Comparison of ENCODE assay signal across 19 cellular contexts in genomic region chrX:154784149-154784985, GRCh38. TPM values are rescaled to one million over a fixed set of nuclear protein-coding genes. Genes with fewer than 3 reads are reported as not detected.
A peak's percentile ranks its signal among the peaks of the same experiment; 100 is the strongest.
DNase-seq lines count a peak whose midpoint lies in the region; ATAC-seq lines count a peak whose summit lies in the region.
"Had no signal": no experiment of that assay in that cellular context is flagged by ENCODE, and none has a peak within 500 bp of the region (broad histone marks: within the 10 kb centered on the region; RNA-seq: fewer than 3 reads in every experiment).

No MANE protein-coding gene starts in this region.

- H3K9me2 ChIP-seq in Karpas-422 (replicated peaks; ENCODE audit: insufficient read depth, low read length): no peaks in the 10 kb centered on the region

- CTCF ChIA-PET in activated CD4-positive, alpha-beta T cell treated with anti-CD3 and anti-CD28 coated beads for 36 hours (lab: Charles Lee): interaction anchor here (1.5 kb wide), 1 partner anchor 11 kb away, joined by 3 read pairs; no protein-coding TSS in a partner anchor
- CTCF ChIA-PET in activated CD8-positive, alpha-beta T cell treated with anti-CD3 and anti-CD28 coated beads, Interleukin-2, amount 10 ng/mL, durations not matched to agents 7 days and 5 days (lab: Charles Lee): no interaction called here
- CTCF ChIA-PET in naive thymus-derived CD4-positive, alpha-beta T cell (lab: Charles Lee): no interaction called here
- CTCF ChIA-PET in activated CD4-positive, alpha-beta memory T cell treated with anti-CD3 and anti-CD28 coated beads, Interleukin-2, amount 10 ng/mL, durations not matched to agents 7 days and 5 days (lab: Charles Lee): no interaction called here

- peaks cover 17% of the 10 kb centered on the region for H3K4me1 Mint-ChIP-seq in activated CD4-positive, alpha-beta T cell treated with anti-CD3 and anti-CD28 coated beads for 36 hours
- H3K4me1 Mint-ChIP-seq in activated CD8-positive, alpha-beta T cell treated with anti-CD3 and anti-CD28 coated beads, Interleukin-2, amount 10 ng/mL, durations not matched to agents 7 days and 5 days (ENCODE audit: low read depth): peaks cover 28% of the 10 kb centered on the region
- peaks cover 11 to 30% (median 17%) of the 10 kb centered on the region in 7 donors for H3K4me1 Mint-ChIP-seq in naive thymus-derived CD4-positive, alpha-beta T cell
- peaks cover 32% of the 10 kb centered on the region for H3K4me1 Mint-ChIP-seq in activated CD4-positive, alpha-beta memory T cell treated with anti-CD3 and anti-CD28 coated beads, Interleukin-2, amount 10 ng/mL, durations not matched to agents 7 days and 5 days

- peaks cover 2% of the 10 kb centered on the region for H3K36me3 Mint-ChIP-seq in activated CD4-positive, alpha-beta T cell treated with anti-CD3 and anti-CD28 coated beads for 36 hours (ENCODE audit: low read depth)
- H3K36me3 Mint-ChIP-seq in activated CD8-positive, alpha-beta T cell treated with anti-CD3 and anti-CD28 coated beads, Interleukin-2, amount 10 ng/mL, durations not matched to agents 7 days and 5 days (ENCODE audit: low read depth): peaks cover 54% of the 10 kb centered on the region
- H3K36me3 Mint-ChIP-seq in naive thymus-derived CD4-positive, alpha-beta T cell: peaks cover 0 to 39% (median 7%) of the 10 kb centered on the region in 5 donors
- peaks cover 27% of the 10 kb centered on the region for H3K36me3 Mint-ChIP-seq in activated CD4-positive, alpha-beta memory T cell treated with anti-CD3 and anti-CD28 coated beads, Interleukin-2, amount 10 ng/mL, durations not matched to agents 7 days and 5 days (ENCODE audit: low read depth)

- H3K4me2 ChIP-seq in Karpas-422 (ENCODE audit: low read depth, low read length, poor library complexity, severe bottlenecking): peak overlapping the region; percentile 27

- no peaks in the 10 kb centered on the region for H3K9me3 Mint-ChIP-seq in activated CD4-positive, alpha-beta T cell treated with anti-CD3 and anti-CD28 coated beads for 36 hours (ENCODE audit: low read depth)
- no peaks in the 10 kb centered on the region for H3K9me3 Mint-ChIP-seq in activated CD8-positive, alpha-beta T cell treated with anti-CD3 and anti-CD28 coated beads, Interleukin-2, amount 10 ng/mL, durations not matched to agents 7 days and 5 days (ENCODE audit: insufficient read depth)
- peaks cover 0 to 2% (median 0%) of the 10 kb centered on the region in 11 donors for H3K9me3 Mint-ChIP-seq in naive thymus-derived CD4-positive, alpha-beta T cell
- H3K9me3 Mint-ChIP-seq in activated CD4-positive, alpha-beta memory T cell treated with anti-CD3 and anti-CD28 coated beads, Interleukin-2, amount 10 ng/mL, durations not matched to agents 7 days and 5 days: no peaks in the 10 kb centered on the region
- H3K9me3 Mint-ChIP-seq: effector memory CD8-positive, alpha-beta T cell had no signal

- H3K27me3 Mint-ChIP-seq in activated CD4-positive, alpha-beta T cell treated with anti-CD3 and anti-CD28 coated beads for 36 hours: no peaks in the 10 kb centered on the region
- H3K27me3 Mint-ChIP-seq in activated CD8-positive, alpha-beta T cell treated with anti-CD3 and anti-CD28 coated beads, Interleukin-2, amount 10 ng/mL, durations not matched to agents 7 days and 5 days (ENCODE audit: low read depth): no peaks in the 10 kb centered on the region
- H3K27me3 Mint-ChIP-seq in naive thymus-derived CD4-positive, alpha-beta T cell: no peaks in the 10 kb centered on the region
- no peaks in the 10 kb centered on the region for H3K27me3 Mint-ChIP-seq in activated CD4-positive, alpha-beta memory T cell treated with anti-CD3 and anti-CD28 coated beads, Interleukin-2, amount 10 ng/mL, durations not matched to agents 7 days and 5 days
- H3K27me3 Mint-ChIP-seq: effector memory CD8-positive, alpha-beta T cell had no signal

- H3K4me3 ChIP-seq in Karpas-422 (ENCODE audit: low read length): no peak overlapping the region
- peak overlapping the region; percentile 41 for H3K4me3 ChIP-seq in naive thymus-derived CD4-positive, alpha-beta T cell (ENCODE audit: low read length)
- H3K4me3 ChIP-seq: left lung, Peyer's patch, thoracic aorta had no signal

- no peaks in the 10 kb centered on the region for H4K20me1 ChIP-seq in Karpas-422 (ENCODE audit: insufficient read depth, low read depth, low read length)

- H3K79me2 ChIP-seq in Karpas-422 (ENCODE audit: low read length): no peaks in the 10 kb centered on the region

- POLR2A ChIA-PET in activated CD4-positive, alpha-beta T cell treated with anti-CD3 and anti-CD28 coated beads for 36 hours (lab: Charles Lee): interaction anchor here (0.6 to 0.8 kb wide), 2 partner anchors 15 to 88 kb away, joined by 3 to 5 read pairs; no protein-coding TSS in a partner anchor
- POLR2A ChIA-PET in activated CD8-positive, alpha-beta T cell treated with anti-CD3 and anti-CD28 coated beads, Interleukin-2, amount 10 ng/mL, durations not matched to agents 7 days and 5 days (lab: Charles Lee): no interaction called here
- POLR2A ChIA-PET in naive thymus-derived CD4-positive, alpha-beta T cell (lab: Charles Lee): interaction anchor here (0.7 to 2.7 kb wide), 4 partner anchors 9 to 231 kb away, joined by 3 to 9 read pairs (median 3); no protein-coding TSS in a partner anchor
- POLR2A ChIA-PET in activated CD4-positive, alpha-beta memory T cell treated with anti-CD3 and anti-CD28 coated beads, Interleukin-2, amount 10 ng/mL, durations not matched to agents 7 days and 5 days (lab: Charles Lee): no interaction called here

- intact Hi-C loops in activated CD4-positive, alpha-beta T cell treated with anti-CD3 and anti-CD28 coated beads for 36 hours (cut with DNase I, micrococcal nuclease): loop anchor here in 1 of 2 experiments (5.0 kb wide), 1 partner anchor 43 kb away; no protein-coding TSS in a partner anchor
- intact Hi-C loops in naive thymus-derived CD4-positive, alpha-beta T cell (cut with micrococcal nuclease): no loop called here

- H3K9me3 ChIP-seq in Karpas-422 (ENCODE audit: low read length): no peaks in the 10 kb centered on the region
- no peaks in the 10 kb centered on the region for H3K9me3 ChIP-seq in naive thymus-derived CD4-positive, alpha-beta T cell (ENCODE audit: control insufficient read depth in 2 of 3, low read length in 3 of 3)
- H3K9me3 ChIP-seq: left lung, Peyer's patch, thoracic aorta had no signal

- H3K27ac Mint-ChIP-seq in activated CD4-positive, alpha-beta T cell treated with anti-CD3 and anti-CD28 coated beads for 36 hours: peak overlapping the region; percentile 59
- H3K27ac Mint-ChIP-seq in activated CD8-positive, alpha-beta T cell treated with anti-CD3 and anti-CD28 coated beads, Interleukin-2, amount 10 ng/mL, durations not matched to agents 7 days and 5 days: peak overlapping the region; percentile 70
- peak overlapping the region; percentile 53 to 91 (median 86) for H3K27ac Mint-ChIP-seq in naive thymus-derived CD4-positive, alpha-beta T cell
- H3K27ac Mint-ChIP-seq in activated CD4-positive, alpha-beta memory T cell treated with anti-CD3 and anti-CD28 coated beads, Interleukin-2, amount 10 ng/mL, durations not matched to agents 7 days and 5 days: no peak overlapping the region
- H3K27ac Mint-ChIP-seq: nephron had no signal

- H2AFZ ChIP-seq in Karpas-422 (ENCODE audit: low read length): no peak overlapping the region

- no peak overlapping the region for H3K9ac ChIP-seq in Karpas-422 (ENCODE audit: low read length)

- no peak for DNase-seq in activated CD4-positive, alpha-beta T cell treated with anti-CD3 and anti-CD28 coated beads for 36 hours
- DNase-seq in activated CD4-positive, alpha-beta T cell treated with anti-CD3 and anti-CD28 coated beads for 4 hours: no peak
- no peak for DNase-seq in Karpas-422
- DNase-seq in activated CD8-positive, alpha-beta T cell treated with anti-CD3 and anti-CD28 coated beads, Interleukin-2, amount 10 ng/mL, durations not matched to agents 7 days and 5 days: no peak
- DNase-seq in naive thymus-derived CD4-positive, alpha-beta T cell: no peak
- DNase-seq in COR-L47 (lab: John Stamatoyannopoulos, UW): no peak
- no peak for DNase-seq in activated CD4-positive, alpha-beta memory T cell treated with anti-CD3 and anti-CD28 coated beads, Interleukin-2, amount 10 ng/mL, durations not matched to agents 7 days and 5 days
- no peak for DNase-seq in RKO (ENCODE audit: low spot score)
- DNase-seq: ACHN; activated CD4-positive, alpha-beta T cell treated with anti-CD3 and anti-CD28 coated beads, Interleukin-2, amount 50 U/mL, for 1 hour; activated gamma-delta T cell; effector memory CD8-positive, alpha-beta T cell; left lung; NCI-H2029 treated with DMSO at 0.1 percent for 48 hours; NCI-H510A treated with DMSO at 0.1 percent for 48 hours; Peyer's patch had no signal

- H3K27ac ChIP-seq in Karpas-422 (ENCODE audit: low read length): no peak overlapping the region
- peak overlapping the region; percentile 46 for H3K27ac ChIP-seq in naive thymus-derived CD4-positive, alpha-beta T cell (ENCODE audit: low read depth, low read length)
- H3K27ac ChIP-seq: Peyer's patch, thoracic aorta had no signal

- no peaks in the 10 kb centered on the region for H3K27me3 ChIP-seq in Karpas-422 (ENCODE audit: low read length)
- no peaks in the 10 kb centered on the region for H3K27me3 ChIP-seq in naive thymus-derived CD4-positive, alpha-beta T cell (ENCODE audit: control insufficient read depth in 2 of 2, insufficient read depth in 2 of 2, low read length in 2 of 2)
- H3K27me3 ChIP-seq: left lung, Peyer's patch had no signal

- peak overlapping the region; percentile 34 for H3K4me3 Mint-ChIP-seq in activated CD4-positive, alpha-beta T cell treated with anti-CD3 and anti-CD28 coated beads for 36 hours
- H3K4me3 Mint-ChIP-seq in activated CD8-positive, alpha-beta T cell treated with anti-CD3 and anti-CD28 coated beads, Interleukin-2, amount 10 ng/mL, durations not matched to agents 7 days and 5 days: peak overlapping the region; percentile 38
- H3K4me3 Mint-ChIP-seq in naive thymus-derived CD4-positive, alpha-beta T cell: peak overlapping the region; percentile 75 to 93 (median 84)
- H3K4me3 Mint-ChIP-seq in activated CD4-positive, alpha-beta memory T cell treated with anti-CD3 and anti-CD28 coated beads, Interleukin-2, amount 10 ng/mL, durations not matched to agents 7 days and 5 days: no peak overlapping the region
- H3K4me3 Mint-ChIP-seq: nephron had no signal

- ATAC-seq in activated CD4-positive, alpha-beta T cell treated with anti-CD3 and anti-CD28 coated beads for 36 hours: no peak
- no peak for ATAC-seq in activated CD8-positive, alpha-beta T cell treated with anti-CD3 and anti-CD28 coated beads, Interleukin-2, amount 10 ng/mL, durations not matched to agents 7 days and 5 days
- ATAC-seq in naive thymus-derived CD4-positive, alpha-beta T cell: peak; percentile 32
- ATAC-seq: effector memory CD8-positive, alpha-beta T cell; left lung had no signal

- peaks cover 6% of the 10 kb centered on the region; the same call in 1 of the 2 replicates for H3K4me1 ChIP-seq in Karpas-422 (ENCODE audit: low read length)
- H3K4me1 ChIP-seq in naive thymus-derived CD4-positive, alpha-beta T cell (ENCODE audit: control insufficient read depth in 2 of 2, insufficient read depth in 2 of 2, low read length in 2 of 2): no peaks in the 10 kb centered on the region
- H3K4me1 ChIP-seq: Peyer's patch had no signal

- no peaks in the 10 kb centered on the region for H3K36me3 ChIP-seq in Karpas-422 (ENCODE audit: insufficient read depth, low read length)
- no peaks in the 10 kb centered on the region for H3K36me3 ChIP-seq in naive thymus-derived CD4-positive, alpha-beta T cell (ENCODE audit: control insufficient read depth in 2 of 3, insufficient read depth in 3 of 3, low read length in 3 of 3)
- H3K36me3 ChIP-seq: thoracic aorta had no signal

RNA-seq across cellular contexts. Expression of gene MPP1, which starts 20.9 kb away (rescaled TPM):
- 10 to 100 TPM; 24.1 to 27.6 TPM for total RNA-seq in activated CD4-positive, alpha-beta T cell treated with anti-CD3 and anti-CD28 coated beads for 36 hours
- 5.7 and 10.7 TPM in 2 replicates for total RNA-seq in Karpas-422 (2014; rRNA removed; shearing (Covaris generic); ENCODE audit: low replicate concordance)
- 10 to 100 TPM; 69.4 to 72.6 TPM for total RNA-seq in activated CD8-positive, alpha-beta T cell treated with anti-CD3 and anti-CD28 coated beads, Interleukin-2, amount 10 ng/mL, durations not matched to agents 7 days and 5 days
- total RNA-seq in naive thymus-derived CD4-positive, alpha-beta T cell: 10 to 100 TPM; 23.2 to 76.7 (median 31.9) TPM
- 10 to 100 TPM; 34.8 to 39.8 TPM for polyA plus RNA-seq in naive thymus-derived CD4-positive, alpha-beta T cell
- total RNA-seq in activated CD4-positive, alpha-beta memory T cell treated with anti-CD3 and anti-CD28 coated beads, Interleukin-2, amount 10 ng/mL, durations not matched to agents 7 days and 5 days: 10 to 100 TPM; 26.5 to 29.8 TPM

RNA-seq across cellular contexts. Expression of gene DKC1, which starts 21.7 kb away (rescaled TPM):
- total RNA-seq in activated CD4-positive, alpha-beta T cell treated with anti-CD3 and anti-CD28 coated beads for 36 hours: 100 to 1,000 TPM; 126 to 130 TPM
- total RNA-seq in Karpas-422 (2014; rRNA removed; shearing (Covaris generic); ENCODE audit: low replicate concordance): 58.6 and 94.0 TPM in 2 replicates
- 10 to 100 TPM; 76.0 to 82.8 TPM for total RNA-seq in activated CD8-positive, alpha-beta T cell treated with anti-CD3 and anti-CD28 coated beads, Interleukin-2, amount 10 ng/mL, durations not matched to agents 7 days and 5 days
- total RNA-seq in naive thymus-derived CD4-positive, alpha-beta T cell: 10 to 100 TPM; 50.5 to 75.0 (median 66.5) TPM
- polyA plus RNA-seq in naive thymus-derived CD4-positive, alpha-beta T cell: 10 to 100 TPM; 35.4 to 52.4 TPM
- total RNA-seq in activated CD4-positive, alpha-beta memory T cell treated with anti-CD3 and anti-CD28 coated beads, Interleukin-2, amount 10 ng/mL, durations not matched to agents 7 days and 5 days: 10 to 100 TPM; 46.8 to 50.4 TPM

RNA-seq across cellular contexts. Expression of gene GAB3, which starts 33.5 kb away (rescaled TPM):
- 1 to 10 TPM; 2.1 to 2.9 TPM for total RNA-seq in activated CD4-positive, alpha-beta T cell treated with anti-CD3 and anti-CD28 coated beads for 36 hours
- 3.5 and 26.2 TPM in 2 replicates for total RNA-seq in Karpas-422 (2014; rRNA removed; shearing (Covaris generic); ENCODE audit: low replicate concordance)
- 10 to 100 TPM in 1 of 2 experiments, 1 to 10 TPM in 1; 9.9 to 10.3 TPM for total RNA-seq in activated CD8-positive, alpha-beta T cell treated with anti-CD3 and anti-CD28 coated beads, Interleukin-2, amount 10 ng/mL, durations not matched to agents 7 days and 5 days
- 10 to 100 TPM in 2 of 5 experiments, 1 to 10 TPM in 3; 4.9 to 28.5 (median 6.3) TPM for total RNA-seq in naive thymus-derived CD4-positive, alpha-beta T cell
- 1 to 10 TPM in 1 of 2 donors, under 1 TPM in 1; 0.77 to 1.7 TPM for polyA plus RNA-seq in naive thymus-derived CD4-positive, alpha-beta T cell
- total RNA-seq in activated CD4-positive, alpha-beta memory T cell treated with anti-CD3 and anti-CD28 coated beads, Interleukin-2, amount 10 ng/mL, durations not matched to agents 7 days and 5 days: 10 to 100 TPM; 10.5 to 12.0 TPM

RNA-seq across cellular contexts. Expression of gene SMIM9, which starts 50.1 kb away (rescaled TPM):
- total RNA-seq in activated CD4-positive, alpha-beta T cell treated with anti-CD3 and anti-CD28 coated beads for 36 hours: not detected
- not detected in 2 replicates for total RNA-seq in Karpas-422 (2014; rRNA removed; shearing (Covaris generic); ENCODE audit: low replicate concordance)
- not detected for total RNA-seq in activated CD8-positive, alpha-beta T cell treated with anti-CD3 and anti-CD28 coated beads, Interleukin-2, amount 10 ng/mL, durations not matched to agents 7 days and 5 days
- total RNA-seq in naive thymus-derived CD4-positive, alpha-beta T cell: not detected
- not detected for polyA plus RNA-seq in naive thymus-derived CD4-positive, alpha-beta T cell
- not detected for total RNA-seq in activated CD4-positive, alpha-beta memory T cell treated with anti-CD3 and anti-CD28 coated beads, Interleukin-2, amount 10 ng/mL, durations not matched to agents 7 days and 5 days
- total RNA-seq: bronchial epithelial cell, left lung, Peyer's patch, thoracic aorta had no signal

Comparison
In these comparisons a context has a peak if more than half of its experiments do, and no peak if none do; other contexts are left out.
1. POLR2A ChIA-PET loops: an anchor here in activated CD4-positive, alpha-beta T cell treated with anti-CD3 and anti-CD28 coated beads for 36 hours (0.6 to 0.8 kb wide) and naive thymus-derived CD4-positive, alpha-beta T cell (0.7 to 2.7 kb wide); none called in activated CD8-positive, alpha-beta T cell treated with anti-CD3 and anti-CD28 coated beads, Interleukin-2, amount 10 ng/mL, durations not matched to agents 7 days and 5 days and activated CD4-positive, alpha-beta memory T cell treated with anti-CD3 and anti-CD28 coated beads, Interleukin-2, amount 10 ng/mL, durations not matched to agents 7 days and 5 days.